29 cellular contexts compared by ENCODE assay signal in the genomic region with DNA sequence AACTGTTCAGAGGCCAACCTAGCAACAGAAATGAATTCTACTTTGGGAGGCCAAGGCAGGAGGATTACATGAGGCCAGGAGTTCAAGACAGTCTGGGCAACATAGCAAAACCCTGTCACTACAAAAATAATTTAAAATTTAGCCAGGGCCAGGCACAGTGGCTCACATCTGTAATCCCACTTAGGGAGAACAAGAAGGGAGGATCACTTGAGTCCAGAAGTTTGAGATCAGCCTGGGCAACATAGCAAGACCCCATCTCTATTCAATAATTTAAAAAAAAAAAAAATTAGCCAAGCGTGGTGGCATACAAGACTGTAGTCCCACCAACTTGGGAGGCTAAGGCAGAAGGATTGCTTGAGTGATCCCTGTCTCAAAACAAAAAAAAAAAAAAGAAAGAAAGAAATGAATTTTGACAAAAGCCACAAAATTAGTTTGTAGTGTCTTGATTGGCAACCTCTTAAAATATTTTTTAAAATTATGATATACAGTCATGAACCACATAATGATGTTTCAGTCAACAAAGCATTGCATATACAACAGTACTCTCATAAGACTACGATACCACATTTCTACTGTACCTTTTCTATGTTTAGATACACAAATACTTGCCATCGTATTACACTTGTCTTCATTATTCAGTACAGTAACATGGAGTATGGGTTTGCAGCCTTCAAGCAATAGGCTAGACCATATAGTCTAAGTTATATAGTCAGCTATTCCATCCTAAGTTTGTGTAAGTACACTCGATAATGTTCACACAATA.
"Had no signal": no experiment of that assay in that cellular context is flagged by ENCODE, and none has a peak within 500 bp of the region (broad histone marks: within the 10 kb centered on the region; RNA-seq: fewer than 3 reads in every experiment).

No MANE protein-coding gene starts in this region.

- H3K36me3 ChIP-seq: colonic mucosa, esophagus muscularis mucosa, esophagus squamous epithelium, gastrocnemius medialis, gastroesophageal sphincter, heart right ventricle had no signal

- H3K4me3 Mint-ChIP-seq: dendritic cell treated with granulocyte-macrophage colony-stimulating factor and Interleukin-4, amounts not matched to agents 40 ng/mL and 50 ng/mL, for 4 days; effector memory CD8-positive, alpha-beta T cell; endodermal cell had no signal

- H3K4me3 ChIP-seq: colonic mucosa, coronary artery, dorsolateral prefrontal cortex, esophagus muscularis mucosa, esophagus squamous epithelium, gastrocnemius medialis, gastroesophageal sphincter, heart left ventricle, heart right ventricle had no signal

- H3K27me3 ChIP-seq: colonic mucosa, dorsolateral prefrontal cortex, esophagus muscularis mucosa, esophagus squamous epithelium, foreskin keratinocyte, gastrocnemius medialis, gastroesophageal sphincter, heart left ventricle, heart right ventricle had no signal

- H3K27ac ChIP-seq: colonic mucosa, coronary artery, epithelial cell of prostate, esophagus muscularis mucosa, esophagus squamous epithelium, foreskin keratinocyte, gastrocnemius medialis, gastroesophageal sphincter, heart left ventricle, heart right ventricle had no signal

- ATAC-seq: effector memory CD8-positive, alpha-beta T cell; esophagus mucosa; foreskin keratinocyte; gastrocnemius medialis; gastroesophageal sphincter; heart left ventricle; heart right ventricle had no signal

- DNase-seq: colonic mucosa; cortex of kidney; dermis blood vessel endothelial cell; dorsolateral prefrontal cortex; effector CD4-positive, alpha-beta T cell; effector CD8-positive, alpha-beta T cell; effector memory CD4-positive, alpha-beta T cell; effector memory CD8-positive, alpha-beta T cell; erythroblast; esophagus squamous epithelium; foreskin fibroblast; foreskin keratinocyte; foreskin melanocyte; gastrocnemius medialis; glutamatergic neuron; head of caudate nucleus; heart left ventricle; heart right ventricle had no signal

- H3K27me3 Mint-ChIP-seq: effector memory CD8-positive, alpha-beta T cell had no signal

- H3K4me1 ChIP-seq: colonic mucosa, foreskin keratinocyte had no signal

- H3K27ac Mint-ChIP-seq: dendritic cell treated with granulocyte-macrophage colony-stimulating factor and Interleukin-4, amounts not matched to agents 40 ng/mL and 50 ng/mL, for 4 days; effector memory CD8-positive, alpha-beta T cell; endodermal cell had no signal

- H3K9me3 ChIP-seq: colonic mucosa had no signal

- FAIRE-seq: colon, endometrium, endothelial cell of umbilical vein, frontal cortex had no signal
